8 cellular contexts compared by ENCODE assay signal in the genomic region with DNA sequence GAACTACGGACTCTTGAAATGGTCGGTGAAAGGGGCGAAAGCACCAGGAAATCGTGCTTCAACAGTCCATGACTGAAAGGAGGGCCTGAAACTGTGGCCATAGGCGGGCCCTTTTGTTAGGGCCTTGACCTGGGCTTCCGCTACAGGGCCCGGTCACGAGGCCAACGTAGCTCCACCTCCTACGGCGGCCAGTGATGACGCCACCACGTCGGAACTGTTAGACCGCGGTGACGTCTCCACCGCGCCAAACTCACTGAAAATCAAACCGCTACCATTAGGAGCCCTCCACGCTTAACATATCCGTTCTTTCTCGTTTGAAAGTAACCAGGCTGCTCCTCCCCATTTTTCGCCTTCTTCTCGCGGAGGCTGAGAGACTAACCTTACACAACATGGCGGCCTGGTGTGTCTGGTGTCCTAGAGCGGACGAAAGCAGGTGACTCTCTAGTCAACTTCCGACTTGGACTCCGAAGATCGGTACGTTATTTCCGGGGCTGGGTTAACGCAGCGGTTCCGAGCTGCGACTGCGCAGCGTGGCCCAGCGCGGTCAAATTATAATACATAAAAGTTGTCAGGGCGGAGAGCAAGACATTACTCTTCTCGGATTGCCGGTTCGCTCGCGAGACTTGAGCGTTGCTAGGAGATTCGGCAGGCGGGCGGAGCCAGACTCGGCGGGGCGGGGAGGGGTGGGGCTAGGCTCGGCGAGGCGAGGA. TPM values are rescaled to one million over a fixed set of nuclear protein-coding genes. Genes with fewer than 3 reads are reported as not detected.
DNase-seq lines count a peak whose midpoint lies in the region; ATAC-seq and TF ChIP-seq lines count a peak whose summit lies in the region.

No MANE protein-coding gene starts in this region.

- intact Hi-C loops in Right ventricle myocardium superior (cut with DNase I), result no loop called here
- intact Hi-C loops in ovary (cut with DNase I), result loop anchor here in 1 of 4 donors (1.0 kb wide), 1 partner anchor 24 kb away; the partner anchor contains the start of gene MRPS14
- intact Hi-C loops in thyroid gland (cut with DNase I), result no loop called here

- H3K27ac ChIP-seq in ovary (peak overlapping the region; percentile 88 to 99), thyroid gland (peak overlapping the region; percentile 97 to 99 (median 97))

- no peaks in the 10 kb centered on the region for H3K27me3 ChIP-seq in ovary
- H3K27me3 ChIP-seq in thyroid gland, result no peaks in the 10 kb centered on the region

- TF ChIP-seq CTCF in GM12865 (IDR thresholded peaks at IDR 0.05; ENCODE audit: insufficient read depth, low read depth, low read length, missing control alignments), result no peak
- no peak for TF ChIP-seq CTCF in ovary (IDR thresholded peaks at IDR 0.05)
- no peak for TF ChIP-seq CTCF in thyroid gland (IDR thresholded peaks at IDR 0.05)

- H3K4me3 ChIP-seq in GM12865 (ENCODE audit: low read depth, low read length) (peak overlapping the region; percentile 90), ovary (peak overlapping the region; percentile 97), thyroid gland (replicated peaks in 1 of 3) (peak overlapping the region; percentile 41 to 93 (median 91))

- H3K9me3 ChIP-seq in ovary (no peaks in the 10 kb centered on the region), thyroid gland (no peaks in the 10 kb centered on the region)

- DNase-seq in GM12865 (ENCODE audit: low read depth) (peak; percentile 99), NCI-H1105 treated with DMSO at 0.1 percent for 48 hours (lab: John Stamatoyannopoulos, UW) (peak; percentile 99), SKM-1 (lab: John Stamatoyannopoulos, UW; ENCODE audit: unreplicated experiment) (peak; percentile 100), Right ventricle myocardium superior (peak; percentile 98), ovary (peak; percentile 97 to 99 (median 98)), thyroid gland (peak; percentile 96 to 97)
- DNase-seq in activated naive CD8-positive, alpha-beta T cell treated with anti-CD3 and anti-CD28 coated beads, Interleukin-2, amount 50 U/mL, for 16 hours (ENCODE audit: low read depth, low spot score), result peak; percentile 92

- WGBS in ovary, 3 donors, result 0% methylated on average over 56 to 58 of the region's 58 CpGs
- 0 to 2% methylated on average over 18 to 44 of the region's 58 CpGs for WGBS in thyroid gland, 2 donors

- TF ChIP-seq POLR2A in ovary (IDR thresholded peaks at IDR 0.05) (peak; percentile 92), thyroid gland (IDR thresholded peaks at IDR 0.05) (peak; percentile 66 to 96)

- peaks cover 8% of the 10 kb centered on the region for H3K4me1 ChIP-seq in ovary (ENCODE audit: insufficient read depth)
- peaks cover 18 to 29% of the 10 kb centered on the region in 2 donors for H3K4me1 ChIP-seq in thyroid gland

- peak; percentile 86 for TF ChIP-seq EP300 in ovary (IDR thresholded peaks at IDR 0.05)

- ATAC-seq in HG02678 (IDR thresholded peaks at IDR 0.05; ENCODE audit: unreplicated experiment) (peak; percentile 78), Right ventricle myocardium superior (ENCODE audit: poor library complexity) (peak; percentile 92)

- H3K36me3 ChIP-seq in ovary (no peaks in the 10 kb centered on the region), thyroid gland (no peaks in the 10 kb centered on the region)

RNA-seq across cellular contexts. Expression of gene CACYBP, which starts 0.4 kb away (rescaled TPM):
- total RNA-seq in Right ventricle myocardium superior (101 TPM), ovary (100 to 1,000 TPM in 1 of 7 donors, 10 to 100 TPM in 6; 58.4 to 127 (median 70.1) TPM), thyroid gland (10 to 100 TPM; 38.4 to 84.8 (median 64.3) TPM)
- 100 to 1,000 TPM in 1 of 2 donors, 10 to 100 TPM in 1; 75.7 to 171 TPM for polyA plus RNA-seq in ovary

RNA-seq across cellular contexts. Expression of gene MRPS14, which starts 23.9 kb away (rescaled TPM):
- total RNA-seq in Right ventricle myocardium superior, result 27.8 TPM
- 10 to 100 TPM; 21.1 to 30.9 (median 26.2) TPM for total RNA-seq in ovary
- polyA plus RNA-seq in ovary, result 10 to 100 TPM; 21.0 to 38.0 TPM
- total RNA-seq in thyroid gland, result 10 to 100 TPM; 30.6 to 43.8 (median 38.4) TPM

Comparison
In these comparisons a context has a peak if more than half of its experiments do, and no peak if none do; other contexts are left out.
1. Peak in every context shown above with its lines: DNase-seq, ATAC-seq, H3K4me3 ChIP-seq and H3K27ac ChIP-seq.